13 cellular contexts compared by ENCODE assay signal in the genomic region with DNA sequence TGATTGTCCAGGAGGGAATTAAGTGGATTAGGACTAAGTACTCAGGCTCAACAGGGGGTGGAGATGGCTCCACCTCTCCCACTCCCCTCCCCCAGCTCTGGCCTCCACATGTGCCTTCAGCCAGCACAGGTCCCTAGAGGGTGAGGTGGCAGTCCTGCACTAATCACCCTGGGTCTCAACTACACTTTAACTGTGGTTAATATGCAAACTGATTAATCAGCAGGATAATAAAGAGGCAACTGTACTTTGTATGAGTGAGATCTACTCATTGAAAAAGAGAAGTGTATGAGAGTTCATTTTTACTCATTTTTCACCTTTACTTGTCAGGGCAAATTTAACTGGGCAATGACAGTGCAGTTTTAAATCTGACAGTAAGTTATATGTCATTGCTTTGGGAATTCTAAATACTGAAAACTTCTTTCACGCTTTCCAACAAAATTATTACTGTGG.
DNase-seq lines count a peak whose midpoint lies in the region; ATAC-seq and TF ChIP-seq lines count a peak whose summit lies in the region.
"Had no signal": no experiment of that assay in that cellular context is flagged by ENCODE, and none has a peak within 500 bp of the region (broad histone marks: within the 10 kb centered on the region; RNA-seq: fewer than 3 reads in every experiment).

No MANE protein-coding gene starts in this region.

- 61 to 70% methylated on average over 1 of the region's 1 CpG for WGBS in transverse colon (ENCODE audit: low coverage in 1 of 2), 2 donors

- no peak for TF ChIP-seq POLR2A in NB4 (IDR thresholded peaks at IDR 0.05; ENCODE audit: extremely low read depth, insufficient read length)
- TF ChIP-seq POLR2A in transverse colon (IDR thresholded peaks at IDR 0.05): no peak

- no peaks in the 10 kb centered on the region for H3K27me3 ChIP-seq in transverse colon
- H3K27me3 ChIP-seq: dorsolateral prefrontal cortex had no signal

- no peak overlapping the region for H3K27ac Mint-ChIP-seq in natural killer cell treated with Interleukin-12 subunit alpha and Interleukin-12 subunit beta and Interleukin-15 and Interleukin-18, amount 100 ng/mL, for 72 hours
- H3K27ac Mint-ChIP-seq: activated T-helper 2 cell treated with anti-CD3 and anti-CD28 coated beads, Interferon-gamma antibody, Interleukin-2, Interleukin-4, amounts not matched to agents 10 μg/mL and 5 μg/mL and 100 μg/mL, durations not matched to agents 14 hours and 24 hours and 36 hours; T-helper 17 cell had no signal

- H3K36me3 Mint-ChIP-seq in natural killer cell treated with Interleukin-12 subunit alpha and Interleukin-12 subunit beta and Interleukin-15 and Interleukin-18, amount 100 ng/mL, for 72 hours: no peaks in the 10 kb centered on the region

- no peaks in the 10 kb centered on the region for H3K9me3 Mint-ChIP-seq in natural killer cell treated with Interleukin-12 subunit alpha and Interleukin-12 subunit beta and Interleukin-15 and Interleukin-18, amount 100 ng/mL, for 72 hours
- H3K9me3 Mint-ChIP-seq: activated T-helper 2 cell treated with anti-CD3 and anti-CD28 coated beads, Interferon-gamma antibody, Interleukin-2, Interleukin-4, amounts not matched to agents 10 μg/mL and 5 μg/mL and 100 μg/mL, durations not matched to agents 14 hours and 24 hours and 36 hours; CD4-positive, alpha-beta memory T cell had no signal

- no peaks in the 10 kb centered on the region for H3K9me3 ChIP-seq in transverse colon

- TF ChIP-seq CTCF in NB4 (IDR thresholded peaks at IDR 0.05; ENCODE audit: low read depth, low read length) (no peak), transverse colon (IDR thresholded peaks at IDR 0.05) (no peak)

- H3K4me3 ChIP-seq in NB4 (ENCODE audit: low read depth, low read length): no peak overlapping the region
- H3K4me3 ChIP-seq in transverse colon: no peak overlapping the region
- H3K4me3 ChIP-seq: dorsolateral prefrontal cortex had no signal

- peak; percentile 56 for ATAC-seq in GM21825 (IDR thresholded peaks at IDR 0.05; ENCODE audit: unreplicated experiment)
- ATAC-seq in natural killer cell treated with Interleukin-12 subunit alpha and Interleukin-12 subunit beta and Interleukin-15 and Interleukin-18, amount 100 ng/mL, for 72 hours: no peak
- ATAC-seq: T-helper 17 cell had no signal

- DNase-seq in COLO668 (lab: John Stamatoyannopoulos, UW; ENCODE audit: unreplicated experiment) (peak; percentile 0), NB4 (ENCODE audit: low read depth) (peak; percentile 5), islet precursor cell (peak; percentile 65), transverse colon (no peak), AML-193 (lab: John Stamatoyannopoulos, UW) (no peak)
- no peak for DNase-seq in activated CD4-positive, alpha-beta T cell treated with anti-CD3 and anti-CD28 coated beads for 48 hours
- DNase-seq in natural killer cell treated with Interleukin-12 subunit alpha and Interleukin-12 subunit beta and Interleukin-15 and Interleukin-18, amount 100 ng/mL, for 72 hours (ENCODE audit: low spot score): no peak
- DNase-seq: CD4-positive, alpha-beta memory T cell; dorsolateral prefrontal cortex; NCI-H1930; T-helper 17 cell had no signal

- in situ Hi-C loops in transverse colon (cut with MboI; ENCODE audit: low pct_ligation_motif_present in 1 of 4, low pct_unique_long_range_greater_than_20kb in 1 of 4, low sequenced_read_pairs in 3 of 4): no loop called here

- intact Hi-C loops in transverse colon (cut with DNase I; ENCODE audit: low total_unique reads): no loop called here

- H3K27me3 Mint-ChIP-seq in natural killer cell treated with Interleukin-12 subunit alpha and Interleukin-12 subunit beta and Interleukin-15 and Interleukin-18, amount 100 ng/mL, for 72 hours: no peaks in the 10 kb centered on the region
- H3K27me3 Mint-ChIP-seq: CD4-positive, alpha-beta memory T cell; T-helper 17 cell had no signal

- H3K4me1 Mint-ChIP-seq in natural killer cell treated with Interleukin-12 subunit alpha and Interleukin-12 subunit beta and Interleukin-15 and Interleukin-18, amount 100 ng/mL, for 72 hours (ENCODE audit: low read depth in 2 of 2): no peaks in the 10 kb centered on the region

- no peak for TF ChIP-seq EP300 in transverse colon (IDR thresholded peaks at IDR 0.05; ENCODE audit: low read depth)

- H3K27ac ChIP-seq in transverse colon: no peak overlapping the region

- no peaks in the 10 kb centered on the region for H3K36me3 ChIP-seq in transverse colon

- H3K4me3 Mint-ChIP-seq in natural killer cell treated with Interleukin-12 subunit alpha and Interleukin-12 subunit beta and Interleukin-15 and Interleukin-18, amount 100 ng/mL, for 72 hours: no peak overlapping the region
- H3K4me3 Mint-ChIP-seq: CD4-positive, alpha-beta memory T cell; T-helper 17 cell had no signal

- no peaks in the 10 kb centered on the region for H3K4me1 ChIP-seq in transverse colon

Comparison
In these comparisons a context has a peak if more than half of its experiments do, and no peak if none do; other contexts are left out.
1. DNase-seq: peak in COLO668 (single experiment), NB4 (single experiment) and islet precursor cell (single experiment); none in transverse colon (single experiment), activated CD4-positive, alpha-beta T cell treated with anti-CD3 and anti-CD28 coated beads for 48 hours (single experiment), AML-193 (0 of 2) and natural killer cell treated with Interleukin-12 subunit alpha and Interleukin-12 subunit beta and Interleukin-15 and Interleukin-18, amount 100 ng/mL, for 72 hours (single experiment).